Comparison of ENCODE assay signal across 22 cellular contexts in genomic region chrX:74111245-74111644, GRCh38.
DNase-seq lines count a peak whose midpoint lies in the region; ATAC-seq, FAIRE-seq and TF ChIP-seq lines count a peak whose summit lies in the region.
"Had no signal": no experiment of that assay in that cellular context is flagged by ENCODE, and none has a peak within 500 bp of the region (broad histone marks: within the 10 kb centered on the region; RNA-seq: fewer than 3 reads in every experiment).

No MANE protein-coding gene starts in this region.

- intact Hi-C loops in pancreas (cut with DNase I), result no loop called here

- H3K9ac ChIP-seq in H1 (replicated peaks in 1 of 4; ENCODE audit: extremely low read depth in 1 of 4, low read depth in 3 of 4, low read length in 3 of 4), result no peak overlapping the region
- H3K9ac ChIP-seq: BLaER1 treated with 17β-estradiol and CSF1 and Interleukin-3, amounts not matched to agents 10 nM and 100 nM had no signal

- H3K23ac ChIP-seq in H1 (ENCODE audit: insufficient read length), result no peak overlapping the region

- no peak overlapping the region for H3K56ac ChIP-seq in H1 (replicated peaks; ENCODE audit: insufficient read length, low read depth, low read length)

- TF ChIP-seq RAD21 in H1 (IDR thresholded peaks at IDR 0.05 in 1 of 2, conservative IDR thresholded peaks at IDR 0.05 in 1 of 2; ENCODE audit: low read depth in 2 of 2, low read length in 2 of 2), result no peak

- no peak for TF ChIP-seq POLR2A in H1 (IDR thresholded peaks at IDR 0.05; ENCODE audit: control extremely low read depth in 1 of 2, low read depth in 2 of 2, low read length in 2 of 2)

- H4K20me1 ChIP-seq in H1 (replicated peaks in 1 of 2; ENCODE audit: control insufficient read depth in 1 of 2, insufficient read depth in 2 of 2, low read length in 2 of 2), result no peaks in the 10 kb centered on the region
- H4K20me1 ChIP-seq: BLaER1 treated with 17β-estradiol and CSF1 and Interleukin-3, amounts not matched to agents 10 nM and 100 nM had no signal

- H3K18ac ChIP-seq in H1 (ENCODE audit: extremely low read depth, low read length), result no peak overlapping the region

- no peak overlapping the region for H2AK5ac ChIP-seq in H1 (ENCODE audit: low read depth, low read length)

- H3K9me3 ChIP-seq in HEK293 (ENCODE audit: control insufficient read depth, insufficient read depth, low read depth, low read length) (peaks cover 5% of the 10 kb centered on the region), H1 (ENCODE audit: insufficient read depth in 2 of 2, low read depth in 1 of 2, low read length in 1 of 2) (no peaks in the 10 kb centered on the region), pancreas (no peaks in the 10 kb centered on the region)
- H3K9me3 ChIP-seq: Caco-2 had no signal

- H3K27me3 ChIP-seq in H1 (replicated peaks in 1 of 4; ENCODE audit: control insufficient read depth in 3 of 4, extremely low read depth in 1 of 4, insufficient read depth in 3 of 4, low read length in 3 of 4) (no peaks in the 10 kb centered on the region), pancreas (peaks cover 0 to 7% (median 1%) of the 10 kb centered on the region in 4 donors)

- ATAC-seq in pancreas (no peak), GM18861 (IDR thresholded peaks at IDR 0.05; ENCODE audit: unreplicated experiment) (no peak), HG02798 (IDR thresholded peaks at IDR 0.05; ENCODE audit: poor library complexity, unreplicated experiment) (no peak)
- ATAC-seq: CD8-positive, alpha-beta T cell had no signal

- no peaks in the 10 kb centered on the region for H3K79me2 ChIP-seq in H1 (ENCODE audit: control insufficient read depth in 1 of 2, insufficient read depth in 2 of 2, low read length in 2 of 2)

- no peak overlapping the region for H3K27ac ChIP-seq in HEK293 (ENCODE audit: extremely low read depth, low read depth, low read length)
- H3K27ac ChIP-seq in H1 (ENCODE audit: low read depth, low read length), result no peak overlapping the region
- no peak overlapping the region for H3K27ac ChIP-seq in pancreas
- H3K27ac ChIP-seq: 22Rv1; BLaER1 treated with 17β-estradiol and CSF1 and Interleukin-3, amounts not matched to agents 10 nM and 100 nM; C4-2B had no signal

- no peaks in the 10 kb centered on the region; a peak in 1 of 3 replicates for H3K36me3 ChIP-seq in HEK293 (ENCODE audit: control insufficient read depth in 2 of 2, insufficient read depth in 1 of 2, low read length in 2 of 2)
- no peaks in the 10 kb centered on the region; a peak in 1 of 8 replicates for H3K36me3 ChIP-seq in H1 (ENCODE audit: control insufficient read depth in 2 of 4, insufficient read depth in 4 of 4, low read length in 3 of 4)
- no peaks in the 10 kb centered on the region for H3K36me3 ChIP-seq in pancreas

- no peaks in the 10 kb centered on the region for H3K23me2 ChIP-seq in H1 (ENCODE audit: low read depth, low read length)

- no peak for TF ChIP-seq EP300 in H1 (IDR thresholded peaks at IDR 0.05; ENCODE audit: borderline replicate concordance in 1 of 2, low read depth in 2 of 2, low read length in 2 of 2)

- no peaks in the 10 kb centered on the region for H3K79me1 ChIP-seq in H1 (ENCODE audit: low read depth, low read length)

- no peak overlapping the region for H4K8ac ChIP-seq in H1 (ENCODE audit: extremely low read depth, insufficient read depth, low read length)

- no peak overlapping the region for H3K4me2 ChIP-seq in H1 (ENCODE audit: insufficient read depth in 1 of 2, low read depth in 2 of 2, low read length in 2 of 2)
- H3K4me2 ChIP-seq: BLaER1 treated with 17β-estradiol and CSF1 and Interleukin-3, amounts not matched to agents 10 nM and 100 nM had no signal

- no peak overlapping the region for H4K5ac ChIP-seq in H1 (ENCODE audit: insufficient read length, low read depth, low read length)

- H2BK120ac ChIP-seq in H1 (replicated peaks; ENCODE audit: low read depth, low read length), result no peak overlapping the region

- H3K4me1 ChIP-seq in HEK293 (ENCODE audit: control insufficient read depth, insufficient read depth, low read length) (no peaks in the 10 kb centered on the region), H1 (replicated peaks in 1 of 4; ENCODE audit: control insufficient read depth in 3 of 4, insufficient read depth in 4 of 4, low read length in 3 of 4) (no peaks in the 10 kb centered on the region), pancreas (no peaks in the 10 kb centered on the region)
- H3K4me1 ChIP-seq: BLaER1 treated with 17β-estradiol and CSF1 and Interleukin-3, amounts not matched to agents 10 nM and 100 nM; Caco-2 had no signal

- CTCF ChIA-PET in HEK293 (lab: Yijun Ruan, JAX) (no interaction called here), H1 (lab: Charles Lee; ENCODE audit: partially characterized antibody) (no interaction called here)

- no peak overlapping the region for H2BK12ac ChIP-seq in H1 (ENCODE audit: low read depth, low read length)

- peak; percentile 21 for FAIRE-seq in A204.1 (lab: Jason Lieb, UNC)
- peak; percentile 68 for FAIRE-seq in H1 (lab: Jason Lieb, UNC)
- peak; percentile 95 for FAIRE-seq in pancreas (lab: Jason Lieb, UNC)
- FAIRE-seq: D721Med, G401.6, GM12891, GM19239 had no signal

- no peak overlapping the region for H2BK5ac ChIP-seq in H1 (ENCODE audit: low read depth, low read length)

- H2BK20ac ChIP-seq in H1 (ENCODE audit: low read length), result no peak overlapping the region

- no peak overlapping the region for H3K4me3 ChIP-seq in HEK293 (ENCODE audit: low read depth, low read length)
- no peak overlapping the region for H3K4me3 ChIP-seq in H1 (ENCODE audit: extremely low read depth in 1 of 4, insufficient read depth in 2 of 4, low read depth in 3 of 4, low read length in 4 of 4)
- H3K4me3 ChIP-seq in pancreas, result no peak overlapping the region
- H3K4me3 ChIP-seq: BLaER1 treated with 17β-estradiol and CSF1 and Interleukin-3, amounts not matched to agents 10 nM and 100 nM had no signal

- H2AFZ ChIP-seq in H1 (ENCODE audit: low read length), result no peak overlapping the region

- no peak overlapping the region for H3K4ac ChIP-seq in H1 (replicated peaks; ENCODE audit: insufficient read length, low read depth, low read length)

- H4K91ac ChIP-seq in H1 (replicated peaks; ENCODE audit: insufficient read length, low read length), result no peak overlapping the region

- no peak for TF ChIP-seq CTCF in HEK293 (tag by site-specific recombination; IDR thresholded peaks at IDR 0.05)
- TF ChIP-seq CTCF in H1 (IDR thresholded peaks at IDR 0.05; ENCODE audit: control extremely low read depth in 1 of 3, insufficient read depth in 1 of 3, low read depth in 1 of 3, low read length in 3 of 3), result no peak
- TF ChIP-seq CTCF in pancreas (IDR thresholded peaks at IDR 0.05), result no peak

- POLR2A ChIA-PET in HEK293 (lab: Yijun Ruan, JAX) (no interaction called here), H1 (lab: Charles Lee; ENCODE audit: partially characterized antibody) (no interaction called here)

- DNase-seq in H1 (ENCODE audit: low read depth in 1 of 2, low spot score in 2 of 2), result no peak
- no peak for DNase-seq in pancreas
- DNase-seq in iPS-NIHi11 (ENCODE audit: low spot score), result no peak
- no peak for DNase-seq in AML-193 (lab: John Stamatoyannopoulos, UW)
- DNase-seq: ACHN; Caco-2; Calu3; CD4-positive, alpha-beta T cell; CD8-positive, alpha-beta T cell; DMS79 treated with DMSO at 0.1 percent for 48 hours; GF-D8 had no signal

- no peak overlapping the region for H3K14ac ChIP-seq in H1 (ENCODE audit: insufficient read length)

- no peak overlapping the region for H2BK15ac ChIP-seq in H1 (ENCODE audit: low read length)

TF ChIP-seq in HEK293, 187 proteins besides CTCF, POLR2A, EP300 and RAD21:
- TF ChIP-seq ZNF426 (tag by site-specific recombination; IDR thresholded peaks at IDR 0.05) (no peak), SCRT1 (tag by site-specific recombination; IDR thresholded peaks at IDR 0.05; ENCODE audit: borderline replicate concordance) (peak; percentile 92), ZNF670 (tag by site-specific recombination; IDR thresholded peaks at IDR 0.05; ENCODE audit: low read depth) (no peak)

TF ChIP-seq in H1, 55 proteins besides CTCF, POLR2A, EP300 and RAD21 (continues in another document):
- TF ChIP-seq SUZ12 (IDR thresholded peaks at IDR 0.05; ENCODE audit: low read length) (no peak), POU5F1 (IDR thresholded peaks at IDR 0.05; ENCODE audit: low read depth, low read length) (no peak), BACH1 (IDR thresholded peaks at IDR 0.05; ENCODE audit: low read length) (no peak), FOSL1 (IDR thresholded peaks at IDR 0.05; ENCODE audit: insufficient read depth, low read depth, low read length) (no peak)
